ENCODE assay signal across 14 cellular contexts in the genomic region with DNA sequence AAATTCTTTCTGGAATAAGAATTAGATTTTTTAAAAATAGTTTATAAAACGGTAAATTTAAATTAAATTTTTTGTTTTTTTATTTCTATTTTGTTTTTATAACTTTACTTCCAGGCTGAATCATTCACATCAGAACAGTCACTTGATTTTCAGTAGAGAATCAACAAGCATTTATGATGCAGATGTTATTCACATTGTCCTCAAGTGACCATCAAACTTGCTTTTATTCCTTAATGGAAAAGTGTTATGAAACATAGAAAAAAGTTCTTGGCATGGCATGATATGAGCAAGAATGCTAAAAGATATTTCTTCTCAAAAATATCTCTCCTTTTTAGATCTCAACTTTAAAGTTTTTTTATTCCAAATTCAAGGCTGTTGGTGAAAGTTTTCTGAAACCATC.
DNase-seq lines count a peak whose midpoint lies in the region; FAIRE-seq lines count a peak whose summit lies in the region.
"Had no signal": no experiment of that assay in that cellular context is flagged by ENCODE, and none has a peak within 500 bp of the region (broad histone marks: within the 10 kb centered on the region; RNA-seq: fewer than 3 reads in every experiment).

No MANE protein-coding gene starts in this region.

- no peak overlapping the region for H2AK5ac ChIP-seq in mesenchymal stem cell (ENCODE audit: low read length, severe bottlenecking)

- H3K18ac ChIP-seq in mesenchymal stem cell (ENCODE audit: low read depth in 1 of 2, low read length in 2 of 2): no peak overlapping the region

- no peaks in the 10 kb centered on the region for H3K36me3 ChIP-seq in GM23248 (ENCODE audit: low read depth)
- H3K36me3 ChIP-seq in mesenchymal stem cell (ENCODE audit: control insufficient read depth in 1 of 2, insufficient read depth in 2 of 2, low read depth in 1 of 2, low read length in 2 of 2): no peaks in the 10 kb centered on the region
- H3K36me3 ChIP-seq: BLaER1 treated with 17β-estradiol and CSF1 and Interleukin-3, amounts not matched to agents 10 nM and 100 nM; MG63 had no signal

- H3K4me2 ChIP-seq in GM23248 (ENCODE audit: unreplicated experiment) (no peak overlapping the region), mesenchymal stem cell (ENCODE audit: low read length, poor library complexity, severe bottlenecking) (no peak overlapping the region)
- H3K4me2 ChIP-seq: BLaER1 treated with 17β-estradiol and CSF1 and Interleukin-3, amounts not matched to agents 10 nM and 100 nM had no signal

- no peak overlapping the region for H3K14ac ChIP-seq in mesenchymal stem cell (ENCODE audit: low read length in 2 of 2)

- no peaks in the 10 kb centered on the region for H4K20me1 ChIP-seq in GM23248 (ENCODE audit: insufficient read depth)
- H4K20me1 ChIP-seq: BLaER1 treated with 17β-estradiol and CSF1 and Interleukin-3, amounts not matched to agents 10 nM and 100 nM had no signal

- H3K9ac ChIP-seq in GM23248 (no peak overlapping the region), mesenchymal stem cell (ENCODE audit: low read length) (peak overlapping the region; percentile 83)
- H3K9ac ChIP-seq: BLaER1 treated with 17β-estradiol and CSF1 and Interleukin-3, amounts not matched to agents 10 nM and 100 nM had no signal

- WGBS in GM23248 (ENCODE audit: low coverage in 1 of 2, low lambda C conversion rate in 2 of 2, missing lambda C conversion rate in 2 of 2), 2 experiments: 0 to 10% methylated on average over 1 of the region's 1 CpG
- no CpG with 5 or more reads among the region's 1 CpG for WGBS in mesenchymal stem cell

- H2AFZ ChIP-seq in GM23248 (no peak overlapping the region), mesenchymal stem cell (ENCODE audit: low read depth, low read length) (no peak overlapping the region)

- H2BK12ac ChIP-seq in mesenchymal stem cell (ENCODE audit: low read length in 2 of 2): no peak overlapping the region

- no peak overlapping the region for H4K8ac ChIP-seq in mesenchymal stem cell (ENCODE audit: low read length)

- peaks cover 24% of the 10 kb centered on the region for H3F3A ChIP-seq in GM23248 (ENCODE audit: insufficient read depth)

- no peak overlapping the region for H3K4me3 ChIP-seq in GM23248
- no peak overlapping the region for H3K4me3 ChIP-seq in mesenchymal stem cell (ENCODE audit: insufficient read depth in 1 of 2, low read depth in 1 of 2, low read length in 2 of 2)
- H3K4me3 ChIP-seq: BLaER1 treated with 17β-estradiol and CSF1 and Interleukin-3, amounts not matched to agents 10 nM and 100 nM; MG63 had no signal

- no peaks in the 10 kb centered on the region for H3K79me2 ChIP-seq in GM23248 (ENCODE audit: insufficient read depth)

- H3K4ac ChIP-seq in mesenchymal stem cell (ENCODE audit: low read depth in 1 of 2, low read length in 2 of 2): no peak overlapping the region

- in situ Hi-C loops in GM23248 (cut with MboI): no loop called here

- H3K9me2 ChIP-seq in GM23248 (ENCODE audit: insufficient read depth): no peaks in the 10 kb centered on the region

- H2BK15ac ChIP-seq in mesenchymal stem cell (ENCODE audit: low read depth, poor library complexity, severe bottlenecking): no peak overlapping the region

- DNase-seq in GM23248 (peak; percentile 63), mesenchymal stem cell (no peak), stromal cell of bone marrow (ENCODE audit: low read depth) (peak; percentile 86), NCI-H524 treated with DMSO at 0.1 percent for 48 hours (lab: John Stamatoyannopoulos, UW) (no peak), NCI-H1048 (lab: John Stamatoyannopoulos, UW) (no peak), substantia nigra (lab: John Stamatoyannopoulos, UW) (no peak)
- DNase-seq in activated CD4-positive, CD25-positive, alpha-beta regulatory T cell treated with anti-CD3 and anti-CD28 coated beads, Interleukin-2, amount 50 U/mL, for 72 hours: no peak
- DNase-seq: KG1, MG63, NCI-H187 treated with DMSO at 0.1 percent for 48 hours, NCI-H2171 treated with DMSO at 0.1 percent for 48 hours, NCI-H82 had no signal

- no peaks in the 10 kb centered on the region for H3K9me3 ChIP-seq in GM23248 (ENCODE audit: low read depth)
- no peaks in the 10 kb centered on the region for H3K9me3 ChIP-seq in mesenchymal stem cell (ENCODE audit: control insufficient read depth, low read length)
- H3K9me3 ChIP-seq: MG63 had no signal

- H3K4me1 ChIP-seq in GM23248 (ENCODE audit: insufficient read depth): peaks cover 30% of the 10 kb centered on the region
- peaks cover 3% of the 10 kb centered on the region for H3K4me1 ChIP-seq in mesenchymal stem cell (ENCODE audit: control insufficient read depth, insufficient read depth, low read depth, low read length)

- FAIRE-seq in endometrium (lab: Jason Lieb, UNC): peak; percentile 83

- no peak overlapping the region for H2BK120ac ChIP-seq in mesenchymal stem cell (ENCODE audit: low read depth, low read length)

- H3K27ac ChIP-seq in GM23248: no peak overlapping the region
- no peak overlapping the region for H3K27ac ChIP-seq in mesenchymal stem cell (ENCODE audit: low read length, poor library complexity, severe bottlenecking)
- H3K27ac ChIP-seq in substantia nigra (ENCODE audit: low read depth, low read length, poor library complexity, severe bottlenecking): no peak overlapping the region
- H3K27ac ChIP-seq: BLaER1 treated with 17β-estradiol and CSF1 and Interleukin-3, amounts not matched to agents 10 nM and 100 nM had no signal

- H3K27me3 ChIP-seq in GM23248 (replicated peaks; ENCODE audit: insufficient read depth): no peaks in the 10 kb centered on the region
- no peaks in the 10 kb centered on the region for H3K27me3 ChIP-seq in mesenchymal stem cell (ENCODE audit: control insufficient read depth in 1 of 2, insufficient read depth in 1 of 2, low read length in 2 of 2)
- H3K27me3 ChIP-seq: BLaER1 treated with 17β-estradiol and CSF1 and Interleukin-3, amounts not matched to agents 10 nM and 100 nM; MG63 had no signal

- H3K23ac ChIP-seq in mesenchymal stem cell (ENCODE audit: low read length in 2 of 2): no peak overlapping the region

- no peak overlapping the region for H2BK5ac ChIP-seq in mesenchymal stem cell (ENCODE audit: low read depth, low read length, poor library complexity, severe bottlenecking)

- no peaks in the 10 kb centered on the region for H3K79me1 ChIP-seq in mesenchymal stem cell (replicated peaks; ENCODE audit: low read length, poor library complexity, severe bottlenecking)

- no peak overlapping the region for H4K91ac ChIP-seq in mesenchymal stem cell (ENCODE audit: low read length)

Comparison
In these comparisons a context has a peak if more than half of its experiments do, and no peak if none do; other contexts are left out.
1. DNase-seq: peak in GM23248 (single experiment) and stromal cell of bone marrow (single experiment); none in mesenchymal stem cell (single experiment), NCI-H524 treated with DMSO at 0.1 percent for 48 hours (single experiment), NCI-H1048 (single experiment), substantia nigra (0 of 49) and activated CD4-positive, CD25-positive, alpha-beta regulatory T cell treated with anti-CD3 and anti-CD28 coated beads, Interleukin-2, amount 50 U/mL, for 72 hours (single experiment).